24 cellular contexts compared by ENCODE assay signal in the genomic region with DNA sequence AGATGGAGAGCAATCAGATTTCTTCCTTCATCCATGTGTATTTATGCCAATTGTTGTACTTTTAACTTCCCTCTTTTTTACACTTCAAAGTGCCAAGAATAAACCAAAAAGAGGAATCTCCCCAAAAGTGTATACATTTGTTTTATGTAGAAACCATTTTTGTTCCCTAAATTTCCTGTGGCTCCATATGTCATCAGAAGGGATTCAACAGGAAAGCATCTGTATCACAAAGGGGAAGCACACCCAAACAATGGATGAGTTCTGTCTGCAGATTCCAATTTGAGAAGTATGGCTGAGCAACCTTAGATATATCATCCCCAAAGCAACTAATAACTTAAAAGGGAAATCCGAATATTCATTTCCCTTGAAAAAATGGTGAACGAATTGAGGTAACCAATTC.
"Had no signal": no experiment of that assay in that cellular context is flagged by ENCODE, and none has a peak within 500 bp of the region (broad histone marks: within the 10 kb centered on the region; RNA-seq: fewer than 3 reads in every experiment).

No MANE protein-coding gene starts in this region.

- H3K4me3 ChIP-seq: esophagus squamous epithelium, gastroesophageal sphincter, lung, pancreas, smooth muscle cell, suprapubic skin, thyroid gland, uterus had no signal

- H3K4me3 Mint-ChIP-seq: effector memory CD8-positive, alpha-beta T cell; immature natural killer cell; nephron; type B pancreatic cell had no signal

- H3K4me1 Mint-ChIP-seq: immature natural killer cell had no signal

- H3K27me3 Mint-ChIP-seq: progenitor cell of endocrine pancreas, type B pancreatic cell had no signal

- H3K27ac ChIP-seq: esophagus squamous epithelium, gastroesophageal sphincter, pancreas, suprapubic skin, thyroid gland, uterus had no signal

- ATAC-seq: effector memory CD8-positive, alpha-beta T cell; gastroesophageal sphincter; left ventricle myocardium superior; pancreas; right cardiac atrium had no signal

- H3K9me3 Mint-ChIP-seq: effector memory CD8-positive, alpha-beta T cell had no signal

- H3K36me3 ChIP-seq: esophagus squamous epithelium, gastroesophageal sphincter, pancreas, suprapubic skin, thyroid gland, uterus had no signal

- H3K4me1 ChIP-seq: esophagus squamous epithelium, gastroesophageal sphincter, suprapubic skin, thyroid gland, uterus had no signal

- H3K36me3 Mint-ChIP-seq: immature natural killer cell had no signal

- DNase-seq: effector memory CD8-positive, alpha-beta T cell; esophagus squamous epithelium; foreskin fibroblast; glutamatergic neuron; immature natural killer cell; kidney; left cardiac atrium; left ventricle myocardium superior; mesenchymal stem cell; midbrain; occipital lobe; pancreas; right cardiac atrium; stimulated activated CD4-positive, alpha-beta T cell treated with anti-CD3 and anti-CD28 coated beads, Interleukin-2, amount 100 ng/mL, for 48 hours; stimulated activated naive CD4-positive, alpha-beta T cell treated with Interleukin-2 at 50 U/mL for 16 hours; thyroid gland; uterus had no signal

- H3K27ac Mint-ChIP-seq: effector memory CD8-positive, alpha-beta T cell; immature natural killer cell; progenitor cell of endocrine pancreas; type B pancreatic cell had no signal

- H3K27me3 ChIP-seq: esophagus squamous epithelium, gastroesophageal sphincter, suprapubic skin, thyroid gland, uterus had no signal

- H3K9me3 ChIP-seq: esophagus squamous epithelium, gastroesophageal sphincter, pancreas, suprapubic skin, thyroid gland, uterus had no signal
